22 cellular contexts compared by ENCODE assay signal in genomic region chr10:26714385-26714784, GRCh38. TPM values are rescaled to one million over a fixed set of nuclear protein-coding genes. Genes with fewer than 3 reads are reported as not detected.
DNase-seq lines count a peak whose midpoint lies in the region; ATAC-seq, FAIRE-seq and TF ChIP-seq lines count a peak whose summit lies in the region.
"Had no signal": no experiment of that assay in that cellular context is flagged by ENCODE, and none has a peak within 500 bp of the region (broad histone marks: within the 10 kb centered on the region; RNA-seq: fewer than 3 reads in every experiment).

No MANE protein-coding gene starts in this region.

- no peak for TF ChIP-seq EP300 in HepG2 (IDR thresholded peaks at IDR 0.05; ENCODE audit: low read depth in 2 of 2, low read length in 2 of 2)
- TF ChIP-seq EP300 in HepG2 (CRISPR knock-in tag; IDR thresholded peaks at IDR 0.05; ENCODE audit: borderline replicate concordance) = no peak
- no peak for TF ChIP-seq EP300 in esophagus muscularis mucosa (IDR thresholded peaks at IDR 0.05)

- BruUV-seq in HepG2 (replicated peaks; lab: Mats Ljungman, UMichigan) = no TSS peak

- TF ChIP-seq CTCF in HepG2 (CRISPR knock-in tag; IDR thresholded peaks at IDR 0.05) = no peak
- TF ChIP-seq CTCF in type B pancreatic cell (conservative IDR thresholded peaks at IDR 0.05) = no peak
- no peak for TF ChIP-seq CTCF in GM13977 (IDR thresholded peaks at IDR 0.05; ENCODE audit: extremely low read depth, insufficient read depth, missing control alignments)
- TF ChIP-seq CTCF in esophagus muscularis mucosa (IDR thresholded peaks at IDR 0.05) = no peak

- peak overlapping the region; percentile 8 for H3K27ac Mint-ChIP-seq in activated naive CD4-positive, alpha-beta T cell treated with anti-CD3 and anti-CD28 coated beads, Interleukin-2, amount 50 U/mL, for 24 hours
- no peak overlapping the region for H3K27ac Mint-ChIP-seq in activated naive CD4-positive, alpha-beta T cell treated with anti-CD3 and anti-CD28 coated beads for 36 hours
- peak overlapping the region; percentile 59 for H3K27ac Mint-ChIP-seq in central memory CD8-positive, alpha-beta T cell (ENCODE audit: low read depth)
- H3K27ac Mint-ChIP-seq in type B pancreatic cell = peak overlapping the region; percentile 27
- H3K27ac Mint-ChIP-seq: IgD-negative memory B cell had no signal

- H3K27me3 Mint-ChIP-seq in activated naive CD4-positive, alpha-beta T cell treated with anti-CD3 and anti-CD28 coated beads, Interleukin-2, amount 50 U/mL, for 24 hours = no peaks in the 10 kb centered on the region
- no peaks in the 10 kb centered on the region for H3K27me3 Mint-ChIP-seq in activated naive CD4-positive, alpha-beta T cell treated with anti-CD3 and anti-CD28 coated beads for 36 hours (ENCODE audit: low read depth)
- no peaks in the 10 kb centered on the region for H3K27me3 Mint-ChIP-seq in central memory CD8-positive, alpha-beta T cell
- H3K27me3 Mint-ChIP-seq in type B pancreatic cell = no peaks in the 10 kb centered on the region
- H3K27me3 Mint-ChIP-seq: IgD-negative memory B cell had no signal

- TF ChIP-seq RAD21 in HepG2 (CRISPR knock-in tag; IDR thresholded peaks at IDR 0.05) = no peak

- peak overlapping the region; percentile 25; the same call in 1 of the 2 replicates for H3K4me2 ChIP-seq in HepG2 (ENCODE audit: low read depth, low read length)
- H3K4me2 ChIP-seq: A549 had no signal

- 98% methylated on average over 2 of the region's 2 CpGs for WGBS in HepG2 (ENCODE audit: low lambda C conversion rate)
- 100% methylated on average over 2 of the region's 2 CpGs for WGBS in esophagus muscularis mucosa

- H2AFZ ChIP-seq in HepG2 (ENCODE audit: low read length) = no peak overlapping the region

- POLR2A ChIA-PET in HepG2 (lab: Yijun Ruan, JAX) = interaction anchor here (1.0 kb wide), 1 partner anchor 17 kb away, joined by 3 read pairs; the partner anchor contains the start of gene PDSS1

- H3K9ac ChIP-seq in HepG2 (ENCODE audit: insufficient read depth, low read depth, low read length) = no peak overlapping the region

- H3K9me3 Mint-ChIP-seq in activated naive CD4-positive, alpha-beta T cell treated with anti-CD3 and anti-CD28 coated beads, Interleukin-2, amount 50 U/mL, for 24 hours = no peaks in the 10 kb centered on the region
- no peaks in the 10 kb centered on the region for H3K9me3 Mint-ChIP-seq in activated naive CD4-positive, alpha-beta T cell treated with anti-CD3 and anti-CD28 coated beads for 36 hours
- H3K9me3 Mint-ChIP-seq in central memory CD8-positive, alpha-beta T cell = no peaks in the 10 kb centered on the region
- no peaks in the 10 kb centered on the region for H3K9me3 Mint-ChIP-seq in type B pancreatic cell
- H3K9me3 Mint-ChIP-seq: IgD-negative memory B cell had no signal

- no peak for DNase-seq in activated naive CD4-positive, alpha-beta T cell treated with anti-CD3 and anti-CD28 coated beads for 36 hours
- no peak for DNase-seq in central memory CD8-positive, alpha-beta T cell (ENCODE audit: low spot score in 2 of 2)
- no peak for DNase-seq in HepG2 (ENCODE audit: low spot score)
- no peak for DNase-seq in type B pancreatic cell (ENCODE audit: extremely low spot score, unreplicated experiment)
- no peak for DNase-seq in GM13977 (ENCODE audit: low spot score)
- no peak for DNase-seq in esophagus muscularis mucosa (ENCODE audit: extremely low spot score)
- DNase-seq: BE2C, EL, GF-D8, Karpas-422, NCI-H1694, NCI-H2081, NCI-H446, NCI-H526 had no signal

- H3K4me1 Mint-ChIP-seq in activated naive CD4-positive, alpha-beta T cell treated with anti-CD3 and anti-CD28 coated beads, Interleukin-2, amount 50 U/mL, for 24 hours = no peaks in the 10 kb centered on the region
- peaks cover 2% of the 10 kb centered on the region for H3K4me1 Mint-ChIP-seq in activated naive CD4-positive, alpha-beta T cell treated with anti-CD3 and anti-CD28 coated beads for 36 hours (ENCODE audit: low read depth)
- H3K4me1 Mint-ChIP-seq in central memory CD8-positive, alpha-beta T cell = no peaks in the 10 kb centered on the region
- no peaks in the 10 kb centered on the region for H3K4me1 Mint-ChIP-seq in type B pancreatic cell (ENCODE audit: unreplicated experiment)
- H3K4me1 Mint-ChIP-seq: IgD-negative memory B cell had no signal

- H3K36me3 ChIP-seq in HepG2 (replicated peaks in 1 of 2; ENCODE audit: control insufficient read depth in 1 of 2, insufficient read depth in 2 of 2, low read length in 2 of 2) (peaks cover 6 to 27% of the 10 kb centered on the region in 2 experiments), esophagus muscularis mucosa (peaks cover 7 to 63% (median 27%) of the 10 kb centered on the region in 4 donors)

- peak overlapping the region; percentile 60 for H3K27ac ChIP-seq in HepG2 (ENCODE audit: extremely low read length, insufficient read depth, low read length)
- H3K27ac ChIP-seq in esophagus muscularis mucosa (replicated peaks in 1 of 4) = no peak overlapping the region
- H3K27ac ChIP-seq: A549, SJSA1 had no signal

- H3K4me3 Mint-ChIP-seq in activated naive CD4-positive, alpha-beta T cell treated with anti-CD3 and anti-CD28 coated beads, Interleukin-2, amount 50 U/mL, for 24 hours = no peak overlapping the region
- no peak overlapping the region for H3K4me3 Mint-ChIP-seq in activated naive CD4-positive, alpha-beta T cell treated with anti-CD3 and anti-CD28 coated beads for 36 hours
- no peak overlapping the region for H3K4me3 Mint-ChIP-seq in central memory CD8-positive, alpha-beta T cell
- H3K4me3 Mint-ChIP-seq in type B pancreatic cell = no peak overlapping the region

- no peak for FAIRE-seq in HepG2 (lab: Jason Lieb, UNC)
- FAIRE-seq: H54, HTR-8/SVneo had no signal

- no peak for TF ChIP-seq POLR2A in HepG2 (IDR thresholded peaks at IDR 0.05; ENCODE audit: insufficient read depth in 1 of 2, low read depth in 2 of 2, low read length in 2 of 2)
- no peak for TF ChIP-seq POLR2A in esophagus muscularis mucosa (IDR thresholded peaks at IDR 0.05; ENCODE audit: low read depth)

- H3K36me3 Mint-ChIP-seq in activated naive CD4-positive, alpha-beta T cell treated with anti-CD3 and anti-CD28 coated beads, Interleukin-2, amount 50 U/mL, for 24 hours = peaks cover 10% of the 10 kb centered on the region
- peaks cover 30% of the 10 kb centered on the region for H3K36me3 Mint-ChIP-seq in activated naive CD4-positive, alpha-beta T cell treated with anti-CD3 and anti-CD28 coated beads for 36 hours (ENCODE audit: low read depth)
- peaks cover 5% of the 10 kb centered on the region for H3K36me3 Mint-ChIP-seq in central memory CD8-positive, alpha-beta T cell (ENCODE audit: insufficient read depth)
- H3K36me3 Mint-ChIP-seq in type B pancreatic cell = peaks cover 6% of the 10 kb centered on the region

- no peaks in the 10 kb centered on the region for H3K79me2 ChIP-seq in HepG2 (ENCODE audit: insufficient read depth, low read length)

- CTCF ChIA-PET in activated naive CD4-positive, alpha-beta T cell treated with anti-CD3 and anti-CD28 coated beads for 36 hours (lab: Charles Lee) = interaction anchor here (1.6 kb wide), 1 partner anchor 9 kb away, joined by 4 read pairs; no protein-coding TSS in a partner anchor
- CTCF ChIA-PET in HepG2 (lab: Yijun Ruan, JAX; ENCODE audit: low intra/inter-chr PET ratio, low total read pairs) = no interaction called here

- intact Hi-C loops in activated naive CD4-positive, alpha-beta T cell treated with anti-CD3 and anti-CD28 coated beads for 36 hours (cut with micrococcal nuclease) = no loop called here
- intact Hi-C loops in HepG2 (cut with micrococcal nuclease; ENCODE audit: unreplicated experiment) = no loop called here
- intact Hi-C loops in esophagus muscularis mucosa (cut with DNase I) = no loop called here

- no peaks in the 10 kb centered on the region for H3K27me3 ChIP-seq in HepG2 (ENCODE audit: control insufficient read depth in 1 of 2, insufficient read depth in 2 of 2, low read length in 2 of 2)
- no peaks in the 10 kb centered on the region for H3K27me3 ChIP-seq in esophagus muscularis mucosa
- H3K27me3 ChIP-seq: BE2C, SJSA1 had no signal

- H4K20me1 ChIP-seq in HepG2 (ENCODE audit: insufficient read depth, low read length) = no peaks in the 10 kb centered on the region

- H3K4me3 ChIP-seq in HepG2 (replicated peaks in 1 of 3; ENCODE audit: insufficient read depth in 1 of 3, low read depth in 2 of 3, low read length in 3 of 3) = no peak overlapping the region
- no peak overlapping the region for H3K4me3 ChIP-seq in esophagus muscularis mucosa
- H3K4me3 ChIP-seq: A549, SJSA1 had no signal

- H3K9me3 ChIP-seq in HepG2 (ENCODE audit: low read length) = no peaks in the 10 kb centered on the region
- no peaks in the 10 kb centered on the region for H3K9me3 ChIP-seq in esophagus muscularis mucosa
- H3K9me3 ChIP-seq: A549, BE2C, SJSA1 had no signal

- in situ Hi-C loops in HepG2 (cut with HindIII; ENCODE audit: extremely low pct_ligation_motif_present, low pct_unique_long_range_greater_than_20kb) (no loop called here), GM13977 (cut with MboI; ENCODE audit: low pct_unique_long_range_greater_than_20kb, low sequenced_read_pairs, unreplicated experiment) (no loop called here)

- ATAC-seq in central memory CD8-positive, alpha-beta T cell (replicated peaks; ENCODE audit: extremely low read depth, poor library complexity, severe bottlenecking) = no peak
- ATAC-seq in HepG2 (peak; percentile 53), HG02588 (IDR thresholded peaks at IDR 0.05; ENCODE audit: unreplicated experiment) (no peak)
- ATAC-seq: A549, Right ventricle myocardium inferior had no signal

- peaks cover 17% of the 10 kb centered on the region for H3K4me1 ChIP-seq in HepG2 (ENCODE audit: insufficient read depth, low read length)
- no peaks in the 10 kb centered on the region for H3K4me1 ChIP-seq in esophagus muscularis mucosa
- H3K4me1 ChIP-seq: A549, BE2C, SJSA1 had no signal

RNA-seq across cellular contexts. Expression of gene PDSS1, which starts 16.9 kb away (rescaled TPM):
- 10 to 100 TPM; 14.5 to 16.0 TPM for total RNA-seq in activated naive CD4-positive, alpha-beta T cell treated with anti-CD3 and anti-CD28 coated beads for 36 hours
- total RNA-seq in HepG2 (2016; rRNA removed; fragmentation: Illumina TruSeq; extraction: Trizol) (19.3 and 23.0 TPM in 2 replicates), type B pancreatic cell (ENCODE audit: low replicate concordance) (13.6 and 14.1 TPM in 2 replicates), esophagus muscularis mucosa (1 to 10 TPM; 1.7 to 5.0 (median 3.3) TPM)
- total RNA-seq in HepG2 (2016; cell fraction: cytosol; rRNA removed; fragmentation: Illumina TruSeq; extraction: Trizol; ENCODE audit: low read depth) = 8.9 and 10.4 TPM in 2 replicates
- total RNA-seq in HepG2 (2016; cell fraction: insoluble cytoplasmic fraction; rRNA removed; fragmentation: Illumina TruSeq; extraction: Trizol) = 18.1 and 24.0 TPM in 2 replicates
- total RNA-seq in HepG2 (2016; cell fraction: membrane; rRNA removed; fragmentation: Illumina TruSeq; extraction: Trizol) = 13.9 and 14.1 TPM in 2 replicates
- 18.5 and 18.6 TPM in 2 replicates for total RNA-seq in HepG2 (2016; cell fraction: nucleus; rRNA removed; fragmentation: Illumina TruSeq; extraction: Trizol)
- 14.9 and 18.7 TPM in 2 replicates for polyA plus RNA-seq in HepG2 (2011; rRNA removed)
- 12.4 and 13.6 TPM in 2 replicates for polyA plus RNA-seq in HepG2 (2011; cell fraction: cytosol; rRNA removed)
- polyA plus RNA-seq in HepG2 (2011; cell fraction: nucleus; rRNA removed) = 11.2 and 14.0 TPM in 2 replicates
- polyA plus RNA-seq in HepG2 (2012) = 7.2 and 8.5 TPM in 2 replicates
- 7.5 and 8.0 TPM in 2 replicates for polyA plus RNA-seq in HepG2 (2016; cell fraction: cytosol; fragmentation: Illumina TruSeq; extraction: Trizol; ENCODE audit: low read depth)
- polyA plus RNA-seq in HepG2 (2016; cell fraction: insoluble cytoplasmic fraction; fragmentation: Illumina TruSeq; extraction: Trizol; ENCODE audit: low read depth) = 23.8 and 26.4 TPM in 2 replicates
- polyA plus RNA-seq in HepG2 (2016; cell fraction: membrane; fragmentation: Illumina TruSeq; extraction: Trizol; ENCODE audit: low read depth) = 11.8 and 11.9 TPM in 2 replicates
- polyA plus RNA-seq in HepG2 (2016; cell fraction: nucleus; fragmentation: Illumina TruSeq; extraction: Trizol; ENCODE audit: insufficient read depth, low read depth) = 30.9 and 33.0 TPM in 2 replicates
- polyA minus RNA-seq in HepG2 (2011; rRNA and poly(A)+ RNA removed; ENCODE audit: low replicate concordance) = 12.9 and 16.6 TPM in 2 replicates
- 3.7 and 8.4 TPM in 2 replicates for polyA minus RNA-seq in HepG2 (2011; cell fraction: cytosol; rRNA and poly(A)+ RNA removed)
- 16.9 and 20.2 TPM in 2 replicates for polyA minus RNA-seq in HepG2 (2011; cell fraction: nucleus; rRNA and poly(A)+ RNA removed)
